ENCODE assay signal across 16 cellular contexts in genomic region chr15:66952756-66953522, GRCh38.
"Had no signal": no experiment of that assay in that cellular context is flagged by ENCODE, and none has a peak within 500 bp of the region (broad histone marks: within the 10 kb centered on the region; RNA-seq: fewer than 3 reads in every experiment).

No MANE protein-coding gene starts in this region.

- H3K9me3 Mint-ChIP-seq: activated CD4-positive, alpha-beta memory T cell treated with anti-CD3 and anti-CD28 coated beads for 36 hours; memory B cell; nephron progenitor cell; T-helper 2 cell treated with Interferon-gamma antibody and Interleukin-4, amounts not matched to agents 5 μg/mL and 100 μg/mL, for 36 hours had no signal

- H3K4me3 Mint-ChIP-seq: activated CD4-positive, alpha-beta memory T cell treated with anti-CD3 and anti-CD28 coated beads for 36 hours; memory B cell; nephron progenitor cell; T-helper 2 cell treated with Interferon-gamma antibody and Interleukin-4, amounts not matched to agents 5 μg/mL and 100 μg/mL, for 36 hours had no signal

- H3K27ac ChIP-seq: esophagus squamous epithelium, heart left ventricle, left lung, suprapubic skin, upper lobe of left lung had no signal

- H3K36me3 ChIP-seq: esophagus squamous epithelium, heart left ventricle, left lung, suprapubic skin, upper lobe of left lung had no signal

- H3K27me3 ChIP-seq: esophagus squamous epithelium, heart left ventricle, left lung, suprapubic skin, upper lobe of left lung had no signal

- H3K4me1 ChIP-seq: left lung, suprapubic skin had no signal

- H3K27ac Mint-ChIP-seq: activated CD4-positive, alpha-beta memory T cell treated with anti-CD3 and anti-CD28 coated beads for 36 hours; T-helper 2 cell treated with Interferon-gamma antibody and Interleukin-4, amounts not matched to agents 5 μg/mL and 100 μg/mL, for 36 hours had no signal

- H3K36me3 Mint-ChIP-seq: activated CD4-positive, alpha-beta memory T cell treated with anti-CD3 and anti-CD28 coated beads for 36 hours; memory B cell had no signal

- DNase-seq: activated CD4-positive, alpha-beta memory T cell treated with anti-CD3 and anti-CD28 coated beads for 36 hours; activated CD4-positive, alpha-beta T cell treated with anti-CD3 and anti-CD28 coated beads for 1 hour; activated naive CD4-positive, alpha-beta T cell; esophagus squamous epithelium; heart left ventricle; nephron progenitor cell; stimulated activated CD4-positive, alpha-beta T cell treated with anti-CD3 and anti-CD28 coated beads, Interleukin-4, amount 100 ng/mL, for 1 hour; stimulated activated CD8-positive, alpha-beta memory T cell treated with anti-CD3 and anti-CD28 coated beads, Interleukin-4, amount 100 ng/mL, for 48 hours; stimulated activated naive CD8-positive, alpha-beta T cell treated with anti-CD3 and anti-CD28 coated beads, Interleukin-15, Interleukin-2, amounts not matched to agents 100 U/mL and 50 U/mL, for 24 hours; upper lobe of left lung had no signal

- H3K27me3 Mint-ChIP-seq: activated CD4-positive, alpha-beta memory T cell treated with anti-CD3 and anti-CD28 coated beads for 36 hours had no signal

- ATAC-seq: heart left ventricle; left lung; stimulated activated naive CD8-positive, alpha-beta T cell treated with anti-CD3 and anti-CD28 coated beads, Interleukin-15, Interleukin-2, amounts not matched to agents 100 U/mL and 50 U/mL, for 24 hours had no signal

- FAIRE-seq: colon, frontal cortex had no signal

- H3K4me3 ChIP-seq: esophagus squamous epithelium, heart left ventricle, left lung, suprapubic skin, upper lobe of left lung had no signal

- H3K9me3 ChIP-seq: esophagus squamous epithelium, heart left ventricle, left lung, suprapubic skin, upper lobe of left lung had no signal
